1 cellular context compared by ENCODE assay signal in genomic region chr22:20205964-20206708, GRCh38.
TF ChIP-seq lines count a peak whose summit lies in the region.

No MANE protein-coding gene starts in this region.

TF ChIP-seq in K562, 482 proteins besides CTCF, POLR2A, EP300 and RAD21 (continued from another document and continues in another):
- TF ChIP-seq DNMT1 (IDR thresholded peaks at IDR 0.05): no peak; the same call in 1 of the 2 replicates
- no peak for TF ChIP-seq E2F6 (IDR thresholded peaks at IDR 0.05; ENCODE audit: borderline replicate concordance in 1 of 2, extremely low read depth in 1 of 2, insufficient read depth in 1 of 2, insufficient read length in 1 of 2, low read depth in 1 of 2, low read length in 1 of 2, poor library complexity in 1 of 2, severe bottlenecking in 1 of 2)
- TF ChIP-seq SRSF7 (optimal IDR thresholded peaks at IDR 0.05; ENCODE audit: low read depth, low read length): no peak
- TF ChIP-seq ZNF174 (CRISPR knock-in tag; IDR thresholded peaks at IDR 0.05): no peak
- no peak for TF ChIP-seq AFF4 (CRISPR knock-in tag; IDR thresholded peaks at IDR 0.05)
- no peak; a peak in 1 of 4 replicates for TF ChIP-seq KDM4B (IDR thresholded peaks at IDR 0.05; ENCODE audit: borderline replicate concordance in 2 of 2, low read depth in 1 of 2)
- TF ChIP-seq TAF9B (IDR thresholded peaks at IDR 0.05; ENCODE audit: partially characterized antibody): no peak
- TF ChIP-seq ZBTB1 (CRISPR knock-in tag; IDR thresholded peaks at IDR 0.05; ENCODE audit: borderline replicate concordance, low read depth): no peak
- 0 out of 2 replicates have a peak, but pooled peaks have one; percentile 75 for TF ChIP-seq PATZ1 (CRISPR knock-in tag; IDR thresholded peaks at IDR 0.05; ENCODE audit: borderline replicate concordance)
- TF ChIP-seq BACH1 (tag; IDR thresholded peaks at IDR 0.05): no peak
- TF ChIP-seq SNIP1 (IDR thresholded peaks at IDR 0.05; ENCODE audit: low read depth): no peak
- no peak for TF ChIP-seq SRSF9 (IDR thresholded peaks at IDR 0.05; ENCODE audit: borderline replicate concordance, low read depth, low read length)
- peak; percentile 83 for TF ChIP-seq DPF2 (IDR thresholded peaks at IDR 0.05)
- TF ChIP-seq ZFP36 (IDR thresholded peaks at IDR 0.05; ENCODE audit: low read depth, low read length, partially characterized antibody): no peak
- TF ChIP-seq ZNF780A (CRISPR knock-in tag; IDR thresholded peaks at IDR 0.05): no peak
- TF ChIP-seq ESRRB (CRISPR knock-in tag; IDR thresholded peaks at IDR 0.05; ENCODE audit: borderline replicate concordance): 0 out of 2 replicates have a peak, but pooled peaks have one; percentile 70
- 0 out of 2 replicates have a peak, but pooled peaks have one; percentile 50 for TF ChIP-seq ZKSCAN1 (IDR thresholded peaks at IDR 0.05; ENCODE audit: low read depth, low read length)
- no peak for TF ChIP-seq NCOA6 (IDR thresholded peaks at IDR 0.05)
- TF ChIP-seq KHSRP (IDR thresholded peaks at IDR 0.05): no peak
- TF ChIP-seq ZNF212 (CRISPR knock-in tag; IDR thresholded peaks at IDR 0.05): 0 out of 2 replicates have a peak, but pooled peaks have one; percentile 44
- TF ChIP-seq KLF10 (CRISPR knock-in tag; IDR thresholded peaks at IDR 0.05): no peak
- no peak for TF ChIP-seq ZBTB33 (CRISPR knock-in tag; IDR thresholded peaks at IDR 0.05)
- TF ChIP-seq MCM2 (IDR thresholded peaks at IDR 0.05; ENCODE audit: low read depth): no peak
- no peak for TF ChIP-seq DLX4 (CRISPR knock-in tag; IDR thresholded peaks at IDR 0.05)
- TF ChIP-seq POLR2B (IDR thresholded peaks at IDR 0.05; ENCODE audit: low read depth, partially characterized antibody): peak; percentile 87
- no peak for TF ChIP-seq STAT5B (CRISPR knock-in tag; IDR thresholded peaks at IDR 0.05)
- TF ChIP-seq ZNF384 (IDR thresholded peaks at IDR 0.05; ENCODE audit: low read depth, low read length): peak; percentile 5; the same call in 1 of the 2 replicates
- peak; percentile 89 for TF ChIP-seq CHCHD3 (CRISPR knock-in tag; IDR thresholded peaks at IDR 0.05)
- peak; percentile 90 for TF ChIP-seq CREB3 (tag; conservative IDR thresholded peaks at IDR 0.05; ENCODE audit: low read depth)
- TF ChIP-seq FOXA3 (CRISPR knock-in tag; conservative IDR thresholded peaks at IDR 0.05 in 1 of 2, IDR thresholded peaks at IDR 0.05 in 1 of 2): no peak
- peak; percentile 28; the same call in 1 of the 2 replicates for TF ChIP-seq ZNF395 (CRISPR knock-in tag; IDR thresholded peaks at IDR 0.05)
- TF ChIP-seq DEAF1 (CRISPR knock-in tag; IDR thresholded peaks at IDR 0.05): no peak
- peak; percentile 77 for TF ChIP-seq RBFOX2 (IDR thresholded peaks at IDR 0.05; ENCODE audit: low read depth, low read length)
- peak; percentile 4; the same call in 1 of the 2 replicates for TF ChIP-seq MTA2 (IDR thresholded peaks at IDR 0.05; ENCODE audit: low read depth)
- TF ChIP-seq ZNF263 (CRISPR knock-in tag; IDR thresholded peaks at IDR 0.05; ENCODE audit: borderline replicate concordance): no peak
- no peak for TF ChIP-seq CBFA2T3 (IDR thresholded peaks at IDR 0.05)
- no peak for TF ChIP-seq E2F5 (CRISPR knock-in tag; IDR thresholded peaks at IDR 0.05)
- no peak for TF ChIP-seq ELK3 (CRISPR knock-in tag; IDR thresholded peaks at IDR 0.05)
- no peak for TF ChIP-seq RBM34 (IDR thresholded peaks at IDR 0.05; ENCODE audit: borderline replicate concordance, insufficient read depth, low read length)
- no peak for TF ChIP-seq MAFG (tag; conservative IDR thresholded peaks at IDR 0.05)
- TF ChIP-seq BCOR (IDR thresholded peaks at IDR 0.05): no peak
- no peak; the same call in 1 of the 2 replicates for TF ChIP-seq TEAD2 (tag; IDR thresholded peaks at IDR 0.05)
- TF ChIP-seq CHD2 (IDR thresholded peaks at IDR 0.05; ENCODE audit: low read depth, low read length): 0 out of 2 replicates have a peak, but pooled peaks have one; percentile 13
- no peak for TF ChIP-seq MECOM (CRISPR knock-in tag; IDR thresholded peaks at IDR 0.05)
- no peak for TF ChIP-seq KLF16 (IDR thresholded peaks at IDR 0.05)
- peak; percentile 75 to 80 for TF ChIP-seq NRF1 (conservative IDR thresholded peaks at IDR 0.05 in 1 of 2, IDR thresholded peaks at IDR 0.05 in 1 of 2)
- peak; percentile 86; the same call in 1 of the 2 replicates for TF ChIP-seq HOXB6 (CRISPR knock-in tag; IDR thresholded peaks at IDR 0.05; ENCODE audit: borderline replicate concordance)
- no peak for TF ChIP-seq USF2 (CRISPR knock-in tag; IDR thresholded peaks at IDR 0.05)
- peak; percentile 94; the same call in 1 of the 2 replicates for TF ChIP-seq NFRKB (IDR thresholded peaks at IDR 0.05; ENCODE audit: low read depth)
- no peak for TF ChIP-seq NCOR1 (IDR thresholded peaks at IDR 0.05)
- no peak for TF ChIP-seq RBM25 (IDR thresholded peaks at IDR 0.05; ENCODE audit: low read depth, low read length, severe bottlenecking)
- TF ChIP-seq LEF1 (IDR thresholded peaks at IDR 0.05): no peak
- no peak for TF ChIP-seq GABPA (tag; conservative IDR thresholded peaks at IDR 0.05; ENCODE audit: low read depth)
- TF ChIP-seq RBM17 (IDR thresholded peaks at IDR 0.05; ENCODE audit: borderline replicate concordance, low read depth, low read length): no peak
- no peak for TF ChIP-seq ZNF551 (CRISPR knock-in tag; IDR thresholded peaks at IDR 0.05)
- TF ChIP-seq BRCA1 (IDR thresholded peaks at IDR 0.05): no peak
- no peak for TF ChIP-seq BRCA1 (CRISPR knock-in tag; IDR thresholded peaks at IDR 0.05)
